9 cellular contexts compared by ENCODE assay signal in genomic region chr7:45921699-45922519, GRCh38. TPM values are rescaled to one million over a fixed set of nuclear protein-coding genes. Genes with fewer than 3 reads are reported as not detected.
DNase-seq lines count a peak whose midpoint lies in the region; ATAC-seq, FAIRE-seq and TF ChIP-seq lines count a peak whose summit lies in the region.
"Had no signal": no experiment of that assay in that cellular context is flagged by ENCODE, and none has a peak within 500 bp of the region (broad histone marks: within the 10 kb centered on the region; RNA-seq: fewer than 3 reads in every experiment).

No MANE protein-coding gene starts in this region.

- no peaks in the 10 kb centered on the region for H3K36me3 ChIP-seq in BLaER1
- no peaks in the 10 kb centered on the region for H3K36me3 ChIP-seq in GM23338 (ENCODE audit: insufficient read depth)
- peaks cover 0 to 10% of the 10 kb centered on the region in 2 experiments for H3K36me3 ChIP-seq in SK-N-SH (replicated peaks in 1 of 2; ENCODE audit: control insufficient read depth in 1 of 2, insufficient read depth in 2 of 2, low read length in 1 of 2)
- H3K36me3 ChIP-seq in endothelial cell of umbilical vein (ENCODE audit: control insufficient read depth in 2 of 2, extremely low read depth in 1 of 2, insufficient read depth in 2 of 2, low read length in 2 of 2): no peaks in the 10 kb centered on the region

- POLR2A ChIA-PET in SK-N-SH (lab: Yijun Ruan, JAX): no interaction called here
- POLR2A ChIA-PET in endothelial cell of umbilical vein (lab: Charles Lee): no interaction called here

- H3K79me2 ChIP-seq in GM23338 (replicated peaks; ENCODE audit: insufficient read depth): no peaks in the 10 kb centered on the region
- peaks cover 28% of the 10 kb centered on the region for H3K79me2 ChIP-seq in SK-N-SH (ENCODE audit: insufficient read depth)
- H3K79me2 ChIP-seq in endothelial cell of umbilical vein (ENCODE audit: control insufficient read depth, insufficient read depth, low read length): no peaks in the 10 kb centered on the region

- no peak overlapping the region for H3K27ac ChIP-seq in BLaER1
- no peak overlapping the region for H3K27ac ChIP-seq in GM23338 (ENCODE audit: low read depth)
- 0 out of 4 replicates have a peak overlapping the region, but pooled peaks of 1 of the 2 experiments have one; percentile 3 for H3K27ac ChIP-seq in SK-N-SH (ENCODE audit: low read depth in 2 of 2, low read length in 1 of 2)
- no peak overlapping the region for H3K27ac ChIP-seq in endothelial cell of umbilical vein (ENCODE audit: insufficient read depth, low read depth, low read length)
- H3K27ac ChIP-seq: SK-N-MC had no signal

- intact Hi-C loops in endothelial cell of umbilical vein (cut with micrococcal nuclease): loop anchor here (1.0 to 10.0 kb wide), 10 partner anchors 31 to 1332 kb away; no protein-coding TSS in a partner anchor

- peak; percentile 92 to 96 for TF ChIP-seq CTCF in GM23338 (conservative IDR thresholded peaks at IDR 0.05; ENCODE audit: low read depth in 2 of 2)
- TF ChIP-seq CTCF in SK-N-SH (IDR thresholded peaks at IDR 0.05): peak; percentile 100
- peak; percentile 85 to 86 for TF ChIP-seq CTCF in endothelial cell of umbilical vein (IDR thresholded peaks at IDR 0.05; ENCODE audit: extremely low read depth in 1 of 2, insufficient read depth in 1 of 2, low read depth in 1 of 2, low read length in 2 of 2)

- H2AFZ ChIP-seq in GM23338 (peak overlapping the region; percentile 90), SK-N-SH (ENCODE audit: low read depth) (peak overlapping the region; percentile 52; the same call in 1 of the 2 replicates), endothelial cell of umbilical vein (ENCODE audit: low read depth, low read length) (peak overlapping the region; percentile 65)

- no peaks in the 10 kb centered on the region for H3K9me1 ChIP-seq in endothelial cell of umbilical vein (replicated peaks; ENCODE audit: control insufficient read depth, extremely low read depth, insufficient read depth, low read length)

- no peaks in the 10 kb centered on the region for H3K9me3 Mint-ChIP-seq in GM23338

- H3K27me3 ChIP-seq in BLaER1 (peaks cover 56% of the 10 kb centered on the region), GM23338 (ENCODE audit: insufficient read depth) (peaks cover 57% of the 10 kb centered on the region), SK-N-SH (ENCODE audit: insufficient read depth) (no peaks in the 10 kb centered on the region), endothelial cell of umbilical vein (ENCODE audit: control insufficient read depth in 2 of 2, insufficient read depth in 2 of 2, low read length in 2 of 2) (peaks cover 33 to 56% of the 10 kb centered on the region in 2 experiments)

- no peak overlapping the region for H3K27ac Mint-ChIP-seq in GM23338

- H4K20me1 ChIP-seq in BLaER1 (peaks cover 8% of the 10 kb centered on the region; the same call in 1 of the 2 replicates), GM23338 (replicated peaks; ENCODE audit: insufficient read depth) (0 out of 2 replicates have a peak, but pooled peaks cover 7% of the 10 kb centered on the region), SK-N-SH (ENCODE audit: insufficient read depth) (peaks cover 29% of the 10 kb centered on the region), endothelial cell of umbilical vein (replicated peaks; ENCODE audit: control insufficient read depth, extremely low read depth, insufficient read depth, low read length) (no peaks in the 10 kb centered on the region)

- ATAC-seq in GM23338: peak; percentile 10
- ATAC-seq in HG02870 (IDR thresholded peaks at IDR 0.05; ENCODE audit: unreplicated experiment): no peak
- ATAC-seq in HG03571 (IDR thresholded peaks at IDR 0.05; ENCODE audit: unreplicated experiment): no peak

- H3K36me3 Mint-ChIP-seq in GM23338 (ENCODE audit: low read depth): no peaks in the 10 kb centered on the region; the same call in 2 of the 3 replicates

- H3K9me2 ChIP-seq in GM23338 (ENCODE audit: insufficient read depth): 0 out of 2 replicates have a peak, but pooled peaks cover 7% of the 10 kb centered on the region
- no peaks in the 10 kb centered on the region for H3K9me2 ChIP-seq in SK-N-SH

- H3K4me3 Mint-ChIP-seq in GM23338: peak overlapping the region; percentile 76

- TF ChIP-seq EP300 in SK-N-SH (IDR thresholded peaks at IDR 0.05; ENCODE audit: borderline replicate concordance in 1 of 2, low read depth in 1 of 2, low read length in 1 of 2): peak in 1 of 2 experiments; percentile 30; a peak in 1 of 4 replicates

- peak; percentile 93 for TF ChIP-seq RAD21 in SK-N-SH (IDR thresholded peaks at IDR 0.05; ENCODE audit: low read length)

- H3F3A ChIP-seq in GM23338 (replicated peaks; ENCODE audit: low read depth) (peaks cover 6% of the 10 kb centered on the region; the same call in 1 of the 2 replicates), SK-N-SH (replicated peaks; ENCODE audit: insufficient read depth) (peaks cover 34% of the 10 kb centered on the region)

- no peaks in the 10 kb centered on the region; the same call in 1 of the 2 replicates for H3K9me3 ChIP-seq in BLaER1
- H3K9me3 ChIP-seq in SK-N-SH: no peaks in the 10 kb centered on the region
- no peaks in the 10 kb centered on the region for H3K9me3 ChIP-seq in endothelial cell of umbilical vein (replicated peaks; ENCODE audit: control insufficient read depth, insufficient read depth, low read length)

- peak; percentile 62 for FAIRE-seq in endothelial cell of umbilical vein (lab: Jason Lieb, UNC)
- FAIRE-seq in GM12891 (lab: Jason Lieb, UNC): no peak

- H3K4me2 ChIP-seq in BLaER1 (peak overlapping the region; percentile 85; the same call in 1 of the 2 replicates), GM23338 (peak overlapping the region; percentile 84), SK-N-SH (peak overlapping the region; percentile 84), endothelial cell of umbilical vein (ENCODE audit: insufficient read depth, low read length) (peak overlapping the region; percentile 82)

- 5% methylated on average over 36 of the region's 36 CpGs for WGBS in SK-N-SH (ENCODE audit: low lambda C conversion rate)

- dilution Hi-C loops in endothelial cell of umbilical vein (cut with MboI; ENCODE audit: extremely low pct_ligation_motif_present, low sequenced_read_pairs): no loop called here

- H3K4me3 ChIP-seq in BLaER1 (peak overlapping the region; percentile 65; the same call in 1 of the 2 replicates), GM23338 (peak overlapping the region; percentile 77), SK-N-SH (ENCODE audit: low read depth in 2 of 2, low read length in 1 of 2) (peak overlapping the region; percentile 58 to 72), endothelial cell of umbilical vein (replicated peaks in 1 of 3; ENCODE audit: insufficient read depth in 1 of 3, low read depth in 1 of 3, low read length in 3 of 3) (peak overlapping the region in 2 of 3 experiments; percentile 13 to 52)
- H3K4me3 ChIP-seq: SK-N-MC had no signal

- TF ChIP-seq POLR2A in endothelial cell of umbilical vein (IDR thresholded peaks at IDR 0.05; ENCODE audit: low read depth, low read length): no peak
- no peak for TF ChIP-seq POLR2A in GM12891 (IDR thresholded peaks at IDR 0.05; ENCODE audit: low read depth, low read length)

- peak; percentile 85 for DNase-seq in GM23338 (ENCODE audit: low spot score)
- DNase-seq in SK-N-SH: peak; percentile 73
- DNase-seq in endothelial cell of umbilical vein (ENCODE audit: low read depth, low spot score): peak; percentile 78
- DNase-seq in mucosa of gallbladder (ENCODE audit: low spot score): peak; percentile 68
- no peak for DNase-seq in GM12891 (ENCODE audit: insufficient read length, low spot score)

- peaks cover 56% of the 10 kb centered on the region for H3K27me3 Mint-ChIP-seq in GM23338 (ENCODE audit: insufficient read depth, low read depth, poor library complexity)

- H3K4me1 ChIP-seq in BLaER1 (peaks cover 22% of the 10 kb centered on the region), GM23338 (ENCODE audit: insufficient read depth) (peaks cover 51% of the 10 kb centered on the region), SK-N-SH (ENCODE audit: control insufficient read depth in 1 of 2, insufficient read depth in 2 of 2, low read depth in 1 of 2, low read length in 1 of 2) (peaks cover 26 to 38% of the 10 kb centered on the region in 2 experiments), endothelial cell of umbilical vein (ENCODE audit: control insufficient read depth, extremely low read depth, insufficient read depth, low read length) (peaks cover 28% of the 10 kb centered on the region)

- CTCF ChIA-PET in SK-N-SH (lab: Yijun Ruan, JAX) (interaction anchor here (0.5 to 10.7 kb wide), 121 partner anchors 10 to 1898 kb away, joined by 3 to 291 read pairs (median 4); partner anchors contain the start of gene IGFBP1), endothelial cell of umbilical vein (lab: Charles Lee) (interaction anchor here (0.7 to 8.6 kb wide), 74 partner anchors 9 to 1512 kb away, joined by 3 to 149 read pairs (median 4); partner anchors contain the start of gene IGFBP1)

- H3K9ac ChIP-seq in BLaER1: no peak overlapping the region
- no peak overlapping the region for H3K9ac ChIP-seq in SK-N-SH
- peak overlapping the region; percentile 24 for H3K9ac ChIP-seq in endothelial cell of umbilical vein (replicated peaks; ENCODE audit: extremely low read depth, insufficient read depth, low read length)

- no TSS peak for BruUV-seq in endothelial cell of umbilical vein (replicated peaks; lab: Mats Ljungman, UMichigan)

- H3K4me1 Mint-ChIP-seq in GM23338: peaks cover 40% of the 10 kb centered on the region

RNA-seq across cellular contexts. Expression of gene IGFBP3, which starts 0.8 kb away (rescaled TPM):
- 8.2 and 11.2 TPM in 2 replicates for total RNA-seq in GM23338 (2014; rRNA removed; shearing (Covaris generic))
- polyA plus RNA-seq in GM23338 (2016; fragmentation: Nextera tagmentation; extraction: Ambion mirVana) (7.6 and 11.3 TPM in 2 replicates), SK-N-SH (2012; rRNA removed) (51.2 and 80.3 TPM in 2 replicates), endothelial cell of umbilical vein (3.0 and 3.4 TPM in 2 replicates)
- 58.5 and 59.1 TPM in 2 replicates for polyA plus RNA-seq in SK-N-SH (2012; cell fraction: cytosol; rRNA removed)
- polyA plus RNA-seq in SK-N-SH (2012; cell fraction: nucleus; rRNA removed): 80.5 and 102 TPM in 2 replicates
- total RNA-seq in endothelial cell of umbilical vein (8.1 and 10.1 TPM in 2 replicates), mucosa of gallbladder (67.4 TPM)
- polyA plus RNA-seq in endothelial cell of umbilical vein (2011; cell fraction: cytosol; rRNA removed): 4.6 and 5.3 TPM in 2 replicates
- polyA plus RNA-seq in endothelial cell of umbilical vein (2011; cell fraction: nucleus; rRNA removed): 7.2 and 7.5 TPM in 2 replicates
- polyA plus RNA-seq in endothelial cell of umbilical vein (2012): 5.1 and 9.2 TPM in 2 replicates
- polyA minus RNA-seq in endothelial cell of umbilical vein: 2.1 and 2.2 TPM in 2 replicates
- polyA minus RNA-seq in endothelial cell of umbilical vein (2011; cell fraction: cytosol; rRNA and poly(A)+ RNA removed): 46.0 TPM
- polyA minus RNA-seq in endothelial cell of umbilical vein (2011; cell fraction: nucleus; rRNA and poly(A)+ RNA removed): 4.3 and 7.6 TPM in 2 replicates
- polyA plus RNA-seq in GM12891 (2012; ENCODE audit: low read depth, missing spikeins): 0.06 TPM

RNA-seq across cellular contexts. Expression of gene IGFBP1, which starts 33.6 kb away (rescaled TPM):
- total RNA-seq in GM23338 (2014; rRNA removed; shearing (Covaris generic)): not detected in 2 replicates
- polyA plus RNA-seq in GM23338 (2016; fragmentation: Nextera tagmentation; extraction: Ambion mirVana): not detected in 2 replicates
- not detected in 2 replicates for polyA plus RNA-seq in SK-N-SH (2012; rRNA removed)
- not detected in 2 replicates for polyA plus RNA-seq in SK-N-SH (2012; cell fraction: cytosol; rRNA removed)
- polyA plus RNA-seq in SK-N-SH (2012; cell fraction: nucleus; rRNA removed): not detected in 2 replicates
- total RNA-seq in endothelial cell of umbilical vein: 2.3 and 4.0 TPM in 2 replicates
- 0.56 and 0.57 TPM in 2 replicates for polyA plus RNA-seq in endothelial cell of umbilical vein
- polyA plus RNA-seq in endothelial cell of umbilical vein (2011; cell fraction: cytosol; rRNA removed): 0.76 and 0.97 TPM in 2 replicates
- polyA plus RNA-seq in endothelial cell of umbilical vein (2011; cell fraction: nucleus; rRNA removed): 1.2 TPM in 2 replicates
- polyA plus RNA-seq in endothelial cell of umbilical vein (2012): 4.4 and 7.2 TPM in 2 replicates
- 0.27 TPM in 1 of 2 replicates, not detected in the other for polyA minus RNA-seq in endothelial cell of umbilical vein
- polyA minus RNA-seq in endothelial cell of umbilical vein (2011; cell fraction: cytosol; rRNA and poly(A)+ RNA removed): not detected
- polyA minus RNA-seq in endothelial cell of umbilical vein (2011; cell fraction: nucleus; rRNA and poly(A)+ RNA removed): 0.53 and 0.58 TPM in 2 replicates
- 0.20 TPM for total RNA-seq in mucosa of gallbladder
- not detected for polyA plus RNA-seq in GM12891 (2012; ENCODE audit: low read depth, missing spikeins)

RNA-seq across cellular contexts. Expression of gene CCDC201, which starts 49.0 kb away (rescaled TPM):
- total RNA-seq in GM23338 (2014; rRNA removed; shearing (Covaris generic)): not detected in 2 replicates
- polyA plus RNA-seq in GM23338 (2016; fragmentation: Nextera tagmentation; extraction: Ambion mirVana) (not detected in 2 replicates), SK-N-SH (2012; rRNA removed) (not detected in 2 replicates), endothelial cell of umbilical vein (not detected in 2 replicates)
- not detected in 2 replicates for polyA plus RNA-seq in SK-N-SH (2012; cell fraction: cytosol; rRNA removed)
- polyA plus RNA-seq in SK-N-SH (2012; cell fraction: nucleus; rRNA removed): not detected in 2 replicates
- total RNA-seq in endothelial cell of umbilical vein (not detected in 2 replicates), mucosa of gallbladder (not detected)
- not detected in 2 replicates for polyA plus RNA-seq in endothelial cell of umbilical vein (2011; cell fraction: cytosol; rRNA removed)
- not detected in 2 replicates for polyA plus RNA-seq in endothelial cell of umbilical vein (2011; cell fraction: nucleus; rRNA removed)
- not detected in 2 replicates for polyA plus RNA-seq in endothelial cell of umbilical vein (2012)
- polyA minus RNA-seq in endothelial cell of umbilical vein: not detected in 2 replicates
- polyA minus RNA-seq in endothelial cell of umbilical vein (2011; cell fraction: cytosol; rRNA and poly(A)+ RNA removed): not detected
- not detected in 2 replicates for polyA minus RNA-seq in endothelial cell of umbilical vein (2011; cell fraction: nucleus; rRNA and poly(A)+ RNA removed)
- not detected for polyA plus RNA-seq in GM12891 (2012; ENCODE audit: low read depth, missing spikeins)
